In the genomic region with DNA sequence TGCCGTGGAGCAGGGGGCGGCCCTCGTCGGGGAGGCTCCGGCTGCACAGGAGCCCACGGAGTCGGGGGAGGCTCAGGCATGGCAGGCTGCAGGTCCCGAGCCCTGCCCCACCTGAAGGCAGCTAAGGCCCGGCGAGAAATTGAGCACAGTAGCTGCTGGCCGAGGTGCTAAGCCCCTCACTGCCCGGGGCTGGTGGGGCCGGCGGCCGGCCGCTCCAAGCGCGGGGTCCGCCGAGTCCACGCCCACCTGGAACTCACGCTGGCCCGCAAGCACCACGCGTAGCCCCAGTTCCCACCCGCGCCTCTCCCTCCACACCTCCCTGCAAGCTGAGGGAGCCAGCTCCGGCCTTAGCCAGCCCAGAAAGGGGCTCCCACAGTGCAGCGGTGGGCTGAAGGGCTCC, we compare ENCODE assay signal across 19 cellular contexts.
"Had no signal": no experiment of that assay in that cellular context is flagged by ENCODE, and none has a peak within 500 bp of the region (broad histone marks: within the 10 kb centered on the region; RNA-seq: fewer than 3 reads in every experiment).

No MANE protein-coding gene starts in this region.

- H3K4me3 ChIP-seq: coronary artery, dorsolateral prefrontal cortex, esophagus muscularis mucosa, gastroesophageal sphincter, heart left ventricle, hepatocyte, left lung, lower lobe of right lung, mucosa of descending colon had no signal

- H2AFZ ChIP-seq: hepatocyte had no signal

- H3K9me3 ChIP-seq: esophagus muscularis mucosa, gastroesophageal sphincter, left lung, lower lobe of right lung, mucosa of descending colon had no signal

- H3K27ac ChIP-seq: coronary artery, dorsolateral prefrontal cortex, esophagus muscularis mucosa, foreskin keratinocyte, gastroesophageal sphincter, heart left ventricle, hepatocyte, left lung, lower lobe of right lung had no signal

- H3K36me3 ChIP-seq: esophagus muscularis mucosa, gastroesophageal sphincter, heart left ventricle, left lung, lower lobe of right lung had no signal

- H3K79me2 ChIP-seq: hepatocyte had no signal

- H3K4me2 ChIP-seq: hepatocyte had no signal

- DNase-seq: dermis blood vessel endothelial cell; dorsolateral prefrontal cortex; effector CD4-positive, alpha-beta T cell; effector memory CD4-positive, alpha-beta T cell; foreskin keratinocyte; hypothalamus; immature natural killer cell; islet precursor cell; left cardiac atrium; left lung; left ventricle myocardium superior; lower lobe of right lung; mesenchymal stem cell had no signal

- H3K27me3 ChIP-seq: esophagus muscularis mucosa, foreskin keratinocyte, gastroesophageal sphincter, heart left ventricle, hepatocyte, left lung had no signal

- H3K4me1 ChIP-seq: esophagus muscularis mucosa, foreskin keratinocyte, gastroesophageal sphincter, heart left ventricle, left lung, lower lobe of right lung had no signal
